In the genomic region with DNA sequence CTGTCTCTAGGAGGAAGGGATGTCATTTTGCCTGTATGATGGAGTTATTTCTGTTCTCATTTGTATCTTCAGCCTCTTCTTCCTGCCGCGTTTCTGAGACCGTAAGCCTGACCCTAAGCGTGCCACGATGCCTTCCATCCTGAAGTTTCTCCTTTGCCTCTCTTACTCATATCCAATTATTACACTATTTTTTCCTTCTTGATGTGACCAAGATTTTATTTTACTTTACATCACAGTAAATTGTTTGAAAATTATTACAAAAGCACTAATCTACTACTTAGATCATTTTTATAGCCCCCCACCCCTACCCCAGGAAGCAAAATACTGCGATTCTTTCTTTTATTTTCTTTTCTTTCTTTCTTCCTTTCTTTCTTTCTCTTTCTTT, we compare ENCODE assay signal across 20 cellular contexts.
A peak's percentile ranks its signal among the peaks of the same experiment; 100 is the strongest.
DNase-seq lines count a peak whose midpoint lies in the region; ATAC-seq, FAIRE-seq and TF ChIP-seq lines count a peak whose summit lies in the region.
"Had no signal": no experiment of that assay in that cellular context is flagged by ENCODE, and none has a peak within 500 bp of the region (broad histone marks: within the 10 kb centered on the region; RNA-seq: fewer than 3 reads in every experiment).

No MANE protein-coding gene starts in this region.

- no peak for TF ChIP-seq CTCF in ascending aorta (IDR thresholded peaks at IDR 0.05)
- TF ChIP-seq CTCF in heart right ventricle (IDR thresholded peaks at IDR 0.05), result no peak
- no peak for TF ChIP-seq CTCF in psoas muscle (IDR thresholded peaks at IDR 0.05)

- H3K9me2 ChIP-seq in Karpas-422 (replicated peaks; ENCODE audit: insufficient read depth, low read length), result no peaks in the 10 kb centered on the region

- no peaks in the 10 kb centered on the region for H3K79me2 ChIP-seq in Karpas-422 (ENCODE audit: low read length)

- peak; percentile 55 for FAIRE-seq in GM19239 (lab: Jason Lieb, UNC)

- H3K9me3 ChIP-seq in ascending aorta (no peaks in the 10 kb centered on the region), heart right ventricle (no peaks in the 10 kb centered on the region), psoas muscle (no peaks in the 10 kb centered on the region), Karpas-422 (ENCODE audit: low read length) (no peaks in the 10 kb centered on the region)
- H3K9me3 ChIP-seq: BLaER1 treated with 17β-estradiol and CSF1 and Interleukin-3, amounts not matched to agents 10 nM and 100 nM; gastroesophageal sphincter; HAP-1; Peyer's patch; right lobe of liver; SJSA1; stomach had no signal

- H3K4me3 ChIP-seq in ascending aorta (peak overlapping the region in 1 of 2 donors; percentile 38), heart right ventricle (peak overlapping the region in 4 of 10 donors; percentile 14 to 22 (median 18)), psoas muscle (peak overlapping the region; percentile 19), Karpas-422 (ENCODE audit: low read length) (no peak overlapping the region)
- H3K4me3 ChIP-seq: BLaER1 treated with 17β-estradiol and CSF1 and Interleukin-3, amounts not matched to agents 10 nM and 100 nM; HAP-1; Peyer's patch; right lobe of liver; SJSA1; stomach had no signal

- intact Hi-C loops in ascending aorta (cut with DNase I), result no loop called here
- intact Hi-C loops in heart right ventricle (cut with DNase I), result loop anchor here in 1 of 10 donors (5.0 kb wide), 1 partner anchor 336 kb away; no protein-coding TSS in a partner anchor
- intact Hi-C loops in psoas muscle (cut with DNase I), result no loop called here

- H3K27ac ChIP-seq in ascending aorta (peak overlapping the region; percentile 23 to 60), heart right ventricle (peak overlapping the region in 9 of 10 donors; percentile 2 to 70 (median 38)), psoas muscle (peak overlapping the region; percentile 7), Karpas-422 (ENCODE audit: low read length) (no peak overlapping the region)
- H3K27ac ChIP-seq: BLaER1 treated with 17β-estradiol and CSF1 and Interleukin-3, amounts not matched to agents 10 nM and 100 nM; Peyer's patch; right lobe of liver; SJSA1; stomach had no signal

- ATAC-seq in heart right ventricle (peak in 3 of 8 donors; percentile 6 to 34 (median 24)), psoas muscle (peak in 1 of 4 donors; percentile 5)
- ATAC-seq: gastroesophageal sphincter had no signal

- WGBS in heart right ventricle, 2 donors, result 67 to 68% methylated on average over 6 of the region's 6 CpGs
- WGBS in psoas muscle, 3 donors, result 72 to 74% (median 73%) methylated on average over 6 of the region's 6 CpGs

- H3K9ac ChIP-seq in Karpas-422 (ENCODE audit: low read length), result no peak overlapping the region
- H3K9ac ChIP-seq: BLaER1 treated with 17β-estradiol and CSF1 and Interleukin-3, amounts not matched to agents 10 nM and 100 nM had no signal

- DNase-seq in GM19239 (ENCODE audit: insufficient read length, low spot score) (no peak), ascending aorta (ENCODE audit: low spot score in 2 of 2) (no peak), heart right ventricle (no peak), psoas muscle (no peak), cerebellar nuclear complex (lab: John Stamatoyannopoulos, UW) (no peak), C1 segment of cervical spinal cord (lab: John Stamatoyannopoulos, UW) (no peak), Karpas-422 (no peak)
- DNase-seq: activated CD4-positive, alpha-beta T cell treated with anti-CD3 and anti-CD28 coated beads, Interleukin-2, amount 50 U/mL, for 1 hour; effector CD4-positive, alpha-beta T cell; kidney glomerular epithelial cell; NCI-H1436 treated with DMSO at 0.1 percent for 48 hours; NCI-H524; Peyer's patch; right lobe of liver; stimulated activated CD4-positive, alpha-beta T cell treated with anti-CD3 and anti-CD28 coated beads, Interleukin-15, amount 100 ng/mL, for 24 hours; stomach had no signal

- H4K20me1 ChIP-seq in Karpas-422 (ENCODE audit: insufficient read depth, low read depth, low read length), result no peaks in the 10 kb centered on the region

- no peaks in the 10 kb centered on the region for H3K27me3 ChIP-seq in ascending aorta
- H3K27me3 ChIP-seq in heart right ventricle, result no peaks in the 10 kb centered on the region
- no peaks in the 10 kb centered on the region for H3K27me3 ChIP-seq in psoas muscle (ENCODE audit: insufficient read depth in 3 of 3, low read length in 2 of 3)
- no peaks in the 10 kb centered on the region for H3K27me3 ChIP-seq in Karpas-422 (ENCODE audit: low read length)
- H3K27me3 ChIP-seq: BLaER1 treated with 17β-estradiol and CSF1 and Interleukin-3, amounts not matched to agents 10 nM and 100 nM; gastroesophageal sphincter; Peyer's patch; right lobe of liver; SJSA1; stomach had no signal

- H3K4me2 ChIP-seq in Karpas-422 (ENCODE audit: low read depth, low read length, poor library complexity, severe bottlenecking), result no peak overlapping the region

- H3K4me1 ChIP-seq in ascending aorta (peaks cover 0 to 21% of the 10 kb centered on the region in 2 donors), heart right ventricle (peaks cover 10 to 84% (median 56%) of the 10 kb centered on the region in 9 donors), psoas muscle (peaks cover 25% of the 10 kb centered on the region), Karpas-422 (ENCODE audit: low read length) (no peaks in the 10 kb centered on the region)
- H3K4me1 ChIP-seq: Peyer's patch, right lobe of liver, SJSA1 had no signal

- H3K36me3 ChIP-seq in ascending aorta (no peaks in the 10 kb centered on the region), heart right ventricle (peaks cover 0 to 23% (median 0%) of the 10 kb centered on the region in 9 donors), psoas muscle (ENCODE audit: insufficient read depth in 1 of 2, low read depth in 1 of 2) (peaks cover 0 to 4% of the 10 kb centered on the region in 2 donors), Karpas-422 (ENCODE audit: insufficient read depth, low read length) (no peaks in the 10 kb centered on the region)
- H3K36me3 ChIP-seq: HAP-1, Peyer's patch, right lobe of liver, SJSA1 had no signal

- no peak overlapping the region for H2AFZ ChIP-seq in Karpas-422 (ENCODE audit: low read length)
